Comparison of ENCODE assay signal across 10 cellular contexts in the genomic region with DNA sequence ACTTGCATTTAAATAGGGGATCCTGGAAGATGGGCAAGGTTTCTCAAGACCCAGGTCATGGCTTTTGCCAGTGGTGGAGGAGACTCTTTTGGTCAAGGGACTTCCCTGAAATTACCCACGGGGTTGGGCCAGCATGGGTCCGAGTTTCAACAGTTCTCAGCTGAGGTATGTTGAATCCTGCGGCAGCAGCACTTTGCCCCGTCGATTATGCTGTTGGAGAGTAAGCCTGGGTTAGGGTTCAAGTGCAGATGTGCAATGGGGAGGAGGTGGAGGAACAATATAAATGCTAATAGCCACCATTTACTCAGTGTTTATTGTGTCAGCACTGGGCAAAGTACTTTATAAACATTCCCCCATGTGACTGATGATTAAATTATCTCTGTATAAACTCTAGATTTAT.
"Had no signal": no experiment of that assay in that cellular context is flagged by ENCODE, and none has a peak within 500 bp of the region (broad histone marks: within the 10 kb centered on the region; RNA-seq: fewer than 3 reads in every experiment).

No MANE protein-coding gene starts in this region.

- H3K4me2 ChIP-seq: GM23338 had no signal

- H3K4me3 ChIP-seq: GM23338, HAP-1, K562 had no signal

- H3K36me3 ChIP-seq: HAP-1 had no signal

- H3K4me1 ChIP-seq: HAP-1 had no signal

- H3K9me3 ChIP-seq: HAP-1 had no signal

- FAIRE-seq: H1, H54, K562 had no signal

- ATAC-seq: GM23338, HCT116, K562 had no signal

- H3K27ac ChIP-seq: HL-60 had no signal

- DNase-seq: HFFc6, IMR-90, KG1 had no signal

- H2AFZ ChIP-seq: GM23338 had no signal
